8 cellular contexts compared by ENCODE assay signal in the genomic region with DNA sequence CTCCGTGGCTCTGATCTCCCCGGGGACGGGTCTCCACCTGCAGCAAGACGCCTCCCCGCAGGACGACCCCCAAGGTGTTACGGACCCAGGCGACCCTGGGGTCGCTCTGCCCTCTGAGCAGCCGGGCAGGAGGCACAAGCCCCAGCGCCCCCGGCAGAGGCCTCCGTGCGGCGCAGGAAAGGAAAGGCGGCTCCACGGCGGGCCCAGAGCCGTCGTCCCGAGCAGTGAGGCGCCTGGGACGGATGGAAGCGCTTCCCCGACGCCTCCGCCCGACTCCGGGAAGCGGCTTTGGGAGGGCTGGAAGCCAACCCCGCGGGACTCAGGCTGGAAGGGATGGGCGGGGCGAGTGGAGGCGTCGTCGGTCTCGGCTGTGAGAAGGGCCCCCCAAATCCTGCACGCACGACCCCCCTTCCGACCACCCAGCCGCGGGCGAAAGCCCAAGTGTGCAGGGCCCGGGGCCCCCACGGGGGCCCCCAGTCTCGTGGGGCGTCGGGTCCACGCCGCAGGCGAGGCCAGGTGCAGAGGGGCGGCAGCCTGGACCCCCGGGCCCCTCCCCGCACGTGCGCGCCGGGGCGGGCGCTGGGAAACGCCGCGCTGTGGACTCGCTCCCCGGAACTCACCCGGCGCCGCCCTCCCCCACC. TPM values are rescaled to one million over a fixed set of nuclear protein-coding genes. Genes with fewer than 3 reads are reported as not detected.
DNase-seq lines count a peak whose midpoint lies in the region; ATAC-seq, FAIRE-seq and TF ChIP-seq lines count a peak whose summit lies in the region.

No MANE protein-coding gene starts in this region.

- H3K4me2 ChIP-seq in HepG2 (ENCODE audit: low read depth, low read length) = peak overlapping the region; percentile 86

- peak; percentile 76 for ATAC-seq in Panc1
- ATAC-seq in HepG2 = peak; percentile 49
- ATAC-seq in HG02623 (IDR thresholded peaks at IDR 0.05; ENCODE audit: unreplicated experiment) = no peak
- ATAC-seq in GM18909 (IDR thresholded peaks at IDR 0.05; ENCODE audit: poor library complexity, unreplicated experiment) = no peak
- no peak for ATAC-seq in HG02885 (IDR thresholded peaks at IDR 0.05; ENCODE audit: poor library complexity, unreplicated experiment)

- BruUV-seq in Panc1 (replicated peaks; lab: Mats Ljungman, UMichigan) (no TSS peak), HepG2 (replicated peaks; lab: Mats Ljungman, UMichigan) (no TSS peak)

- TF ChIP-seq RAD21 in HepG2 (CRISPR knock-in tag; IDR thresholded peaks at IDR 0.05) = no peak

- DNase-seq in GM12865 (ENCODE audit: low read depth) (no peak), Panc1 (ENCODE audit: low read depth, low spot score) (no peak), bronchial epithelial cell (ENCODE audit: low read depth) (no peak), HepG2 (ENCODE audit: low spot score) (no peak)

- H3K27me3 ChIP-seq in Panc1 (ENCODE audit: control insufficient read depth, insufficient read depth, low read length) = no peaks in the 10 kb centered on the region
- H3K27me3 ChIP-seq in bronchial epithelial cell (ENCODE audit: control insufficient read depth, insufficient read depth, low read length) = peaks cover 4% of the 10 kb centered on the region
- 0 out of 5 replicates have a peak, but pooled peaks cover 0 to 1% of the 10 kb centered on the region in 2 experiments for H3K27me3 ChIP-seq in HepG2 (ENCODE audit: control insufficient read depth in 1 of 2, insufficient read depth in 2 of 2, low read length in 2 of 2)
- peaks cover 37% of the 10 kb centered on the region for H3K27me3 ChIP-seq in thymus (ENCODE audit: control insufficient read depth, insufficient read depth)

- H3K9me3 ChIP-seq in Panc1 (ENCODE audit: control insufficient read depth, insufficient read depth, low read depth, low read length) = no peaks in the 10 kb centered on the region
- H3K9me3 ChIP-seq in HepG2 (ENCODE audit: low read length) = no peaks in the 10 kb centered on the region
- H3K9me3 ChIP-seq in thymus (ENCODE audit: control insufficient read depth) = no peaks in the 10 kb centered on the region

- POLR2A ChIA-PET in Panc1 (lab: Charles Lee) (no interaction called here), HepG2 (lab: Yijun Ruan, JAX) (interaction anchor here (1.0 to 1.1 kb wide), 2 partner anchors 33 to 35 kb away, joined by 3 to 4 read pairs; a partner anchor contains a TSS)

- 0 out of 4 replicates have a peak, but pooled peaks of 1 of the 2 experiments have one; percentile 22 for TF ChIP-seq POLR2A in HepG2 (IDR thresholded peaks at IDR 0.05; ENCODE audit: insufficient read depth in 1 of 2, low read depth in 2 of 2, low read length in 2 of 2)

- H2AFZ ChIP-seq in HepG2 (ENCODE audit: low read length) = no peak overlapping the region

- under 1% methylated on average over 21 of the region's 69 CpGs for WGBS in HepG2 (ENCODE audit: low lambda C conversion rate)
- WGBS in thymus = under 1% methylated on average over 67 of the region's 69 CpGs

- TF ChIP-seq CTCF in GM12865 (IDR thresholded peaks at IDR 0.05; ENCODE audit: insufficient read depth, low read depth, low read length, missing control alignments) (no peak), Panc1 (IDR thresholded peaks at IDR 0.05) (no peak), bronchial epithelial cell (IDR thresholded peaks at IDR 0.05; ENCODE audit: insufficient read depth, low read length, severe bottlenecking) (no peak), HepG2 (CRISPR knock-in tag; IDR thresholded peaks at IDR 0.05) (no peak; the same call in 1 of the 2 replicates)

- H3K27ac ChIP-seq in Panc1 (ENCODE audit: low read length) (no peak overlapping the region), HepG2 (ENCODE audit: extremely low read length, insufficient read depth, low read length) (peak overlapping the region; percentile 56), thymus (ENCODE audit: low read depth) (no peak overlapping the region)

- no peaks in the 10 kb centered on the region for H3K79me2 ChIP-seq in HepG2 (ENCODE audit: insufficient read depth, low read length)

- H3K4me1 ChIP-seq in Panc1 (ENCODE audit: control insufficient read depth, insufficient read depth, low read length) (no peaks in the 10 kb centered on the region), HepG2 (ENCODE audit: insufficient read depth, low read length) (peaks cover 53% of the 10 kb centered on the region), thymus (ENCODE audit: control insufficient read depth, insufficient read depth, low read length) (peaks cover 5% of the 10 kb centered on the region)

- FAIRE-seq in bronchial epithelial cell (lab: Jason Lieb, UNC) = no peak
- FAIRE-seq in HepG2 (lab: Jason Lieb, UNC) = no peak

- CTCF ChIA-PET in Panc1 (lab: Charles Lee) = no interaction called here
- CTCF ChIA-PET in HepG2 (lab: Yijun Ruan, JAX; ENCODE audit: low intra/inter-chr PET ratio, low total read pairs) = interaction anchor here (1.7 to 2.6 kb wide), 2 partner anchors 76 to 221 kb away, joined by 5 to 15 read pairs; no protein-coding TSS in a partner anchor

- TF ChIP-seq EP300 in HepG2 (IDR thresholded peaks at IDR 0.05; ENCODE audit: low read depth in 2 of 2, low read length in 2 of 2) = no peak
- TF ChIP-seq EP300 in HepG2 (CRISPR knock-in tag; IDR thresholded peaks at IDR 0.05; ENCODE audit: borderline replicate concordance) = no peak

- no peaks in the 10 kb centered on the region for H4K20me1 ChIP-seq in HepG2 (ENCODE audit: insufficient read depth, low read length)

- peak overlapping the region; percentile 46 for H3K4me3 ChIP-seq in GM12865 (ENCODE audit: low read depth, low read length)
- H3K4me3 ChIP-seq in Panc1 (ENCODE audit: low read depth in 2 of 2, low read length in 2 of 2) = peak overlapping the region; percentile 28 to 46
- peak overlapping the region; percentile 34 for H3K4me3 ChIP-seq in bronchial epithelial cell (ENCODE audit: low read depth, low read length)
- peak overlapping the region; percentile 40 to 70 (median 57); a peak in 5 of 6 replicates for H3K4me3 ChIP-seq in HepG2 (replicated peaks in 1 of 3; ENCODE audit: insufficient read depth in 1 of 3, low read depth in 2 of 3, low read length in 3 of 3)
- peak overlapping the region; percentile 81 for H3K4me3 ChIP-seq in thymus (ENCODE audit: low read length)

- peak overlapping the region; percentile 69 for H3K9ac ChIP-seq in HepG2 (ENCODE audit: insufficient read depth, low read depth, low read length)

- H3K36me3 ChIP-seq in Panc1 (ENCODE audit: control insufficient read depth, insufficient read depth, low read length) (no peaks in the 10 kb centered on the region), bronchial epithelial cell (ENCODE audit: control insufficient read depth, insufficient read depth, low read length) (no peaks in the 10 kb centered on the region), HepG2 (replicated peaks in 1 of 2; ENCODE audit: control insufficient read depth in 1 of 2, insufficient read depth in 2 of 2, low read length in 2 of 2) (no peaks in the 10 kb centered on the region), thymus (ENCODE audit: control insufficient read depth, insufficient read depth) (no peaks in the 10 kb centered on the region)

- in situ Hi-C loops in Panc1 (cut with HindIII; ENCODE audit: low pct_unique_long_range_greater_than_20kb, low sequenced_read_pairs) (no loop called here), HepG2 (cut with HindIII; ENCODE audit: extremely low pct_ligation_motif_present, low pct_unique_long_range_greater_than_20kb) (no loop called here)

- intact Hi-C loops in Panc1 (cut with micrococcal nuclease; ENCODE audit: unreplicated experiment) (no loop called here), HepG2 (cut with micrococcal nuclease; ENCODE audit: unreplicated experiment) (no loop called here)

TF ChIP-seq in HepG2, 621 proteins besides CTCF, POLR2A, EP300 and RAD21 (continues in another document):
- TF ChIP-seq, protein P1, sequence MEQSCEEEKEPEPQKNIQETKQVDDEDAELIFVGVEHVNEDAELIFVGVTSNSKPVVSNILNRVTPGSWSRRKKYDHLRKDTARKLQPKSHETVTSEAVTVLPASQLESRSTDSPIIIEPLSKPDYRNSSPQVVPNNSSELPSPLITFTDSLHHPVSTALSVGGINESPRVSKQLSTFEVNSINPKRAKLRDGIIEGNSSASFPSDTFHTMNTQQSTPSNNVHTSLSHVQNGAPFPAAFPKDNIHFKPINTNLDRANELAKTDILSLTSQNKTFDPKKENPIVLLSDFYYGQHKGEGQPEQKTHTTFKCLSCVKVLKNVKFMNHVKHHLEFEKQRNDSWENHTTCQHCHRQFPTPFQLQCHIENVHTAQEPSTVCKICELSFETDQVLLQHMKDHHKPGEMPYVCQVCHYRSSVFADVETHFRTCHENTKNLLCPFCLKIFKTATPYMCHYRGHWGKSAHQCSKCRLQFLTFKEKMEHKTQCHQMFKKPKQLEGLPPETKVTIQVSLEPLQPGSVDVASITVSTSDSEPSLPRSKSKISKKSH (CRISPR knock-in tag; IDR thresholded peaks at IDR 0.05; ENCODE audit: borderline replicate concordance) = peak; percentile 54; the same call in 1 of the 2 replicates
- peak; percentile 34 for TF ChIP-seq SAP130 (CRISPR knock-in tag; IDR thresholded peaks at IDR 0.05; ENCODE audit: low read depth)

RNA-seq across cellular contexts. Expression of a gene that starts 32.7 kb away (rescaled TPM):
- 2.2 TPM for total RNA-seq in Panc1 (2021; ENCODE audit: unreplicated experiment)
- polyA plus RNA-seq in Panc1 (2012; ENCODE audit: insufficient read length) = 2.9 TPM
- total RNA-seq in bronchial epithelial cell = 6.1 and 11.3 TPM in 2 replicates
- total RNA-seq in HepG2 (2016; rRNA removed; fragmentation: Illumina TruSeq; extraction: Trizol) = 6.7 and 7.8 TPM in 2 replicates
- total RNA-seq in HepG2 (2016; cell fraction: cytosol; rRNA removed; fragmentation: Illumina TruSeq; extraction: Trizol; ENCODE audit: low read depth) = 10.8 and 13.9 TPM in 2 replicates
- total RNA-seq in HepG2 (2016; cell fraction: insoluble cytoplasmic fraction; rRNA removed; fragmentation: Illumina TruSeq; extraction: Trizol) = 8.0 and 8.6 TPM in 2 replicates
- total RNA-seq in HepG2 (2016; cell fraction: membrane; rRNA removed; fragmentation: Illumina TruSeq; extraction: Trizol) = 12.1 and 13.4 TPM in 2 replicates
- total RNA-seq in HepG2 (2016; cell fraction: nucleus; rRNA removed; fragmentation: Illumina TruSeq; extraction: Trizol) = 6.4 and 8.4 TPM in 2 replicates
- 16.4 and 20.7 TPM in 2 replicates for polyA plus RNA-seq in HepG2 (2011; rRNA removed)
- polyA plus RNA-seq in HepG2 (2011; cell fraction: cytosol; rRNA removed) = 14.3 and 17.0 TPM in 2 replicates
- 21.3 and 26.7 TPM in 2 replicates for polyA plus RNA-seq in HepG2 (2011; cell fraction: nucleus; rRNA removed)
- polyA plus RNA-seq in HepG2 (2012) = 11.7 and 14.0 TPM in 2 replicates
- polyA plus RNA-seq in HepG2 (2016; cell fraction: cytosol; fragmentation: Illumina TruSeq; extraction: Trizol; ENCODE audit: low read depth) = 4.1 and 4.3 TPM in 2 replicates
- 6.7 and 7.3 TPM in 2 replicates for polyA plus RNA-seq in HepG2 (2016; cell fraction: insoluble cytoplasmic fraction; fragmentation: Illumina TruSeq; extraction: Trizol; ENCODE audit: low read depth)
- 9.3 and 12.3 TPM in 2 replicates for polyA plus RNA-seq in HepG2 (2016; cell fraction: membrane; fragmentation: Illumina TruSeq; extraction: Trizol; ENCODE audit: low read depth)
- 8.0 and 9.6 TPM in 2 replicates for polyA plus RNA-seq in HepG2 (2016; cell fraction: nucleus; fragmentation: Illumina TruSeq; extraction: Trizol; ENCODE audit: insufficient read depth, low read depth)
- 4.7 and 30.0 TPM in 2 replicates for polyA minus RNA-seq in HepG2 (2011; rRNA and poly(A)+ RNA removed; ENCODE audit: low replicate concordance)
- polyA minus RNA-seq in HepG2 (2011; cell fraction: cytosol; rRNA and poly(A)+ RNA removed) = 12.5 TPM in 2 replicates
- polyA minus RNA-seq in HepG2 (2011; cell fraction: nucleus; rRNA and poly(A)+ RNA removed) = 29.4 and 31.1 TPM in 2 replicates
- 3.2 TPM for polyA plus RNA-seq in thymus

Comparison
In these comparisons a context has a peak if more than half of its experiments do, and no peak if none do; other contexts are left out.
1. ATAC-seq: peak in Panc1 (single experiment) and HepG2 (single experiment); none in HG02623 (single experiment), GM18909 (single experiment) and HG02885 (single experiment).
2. Peak in every context shown above with its lines, with median percentiles within 50 percentile points of each other: H3K4me3 ChIP-seq.